ENCODE assay signal across 15 cellular contexts in the genomic region with DNA sequence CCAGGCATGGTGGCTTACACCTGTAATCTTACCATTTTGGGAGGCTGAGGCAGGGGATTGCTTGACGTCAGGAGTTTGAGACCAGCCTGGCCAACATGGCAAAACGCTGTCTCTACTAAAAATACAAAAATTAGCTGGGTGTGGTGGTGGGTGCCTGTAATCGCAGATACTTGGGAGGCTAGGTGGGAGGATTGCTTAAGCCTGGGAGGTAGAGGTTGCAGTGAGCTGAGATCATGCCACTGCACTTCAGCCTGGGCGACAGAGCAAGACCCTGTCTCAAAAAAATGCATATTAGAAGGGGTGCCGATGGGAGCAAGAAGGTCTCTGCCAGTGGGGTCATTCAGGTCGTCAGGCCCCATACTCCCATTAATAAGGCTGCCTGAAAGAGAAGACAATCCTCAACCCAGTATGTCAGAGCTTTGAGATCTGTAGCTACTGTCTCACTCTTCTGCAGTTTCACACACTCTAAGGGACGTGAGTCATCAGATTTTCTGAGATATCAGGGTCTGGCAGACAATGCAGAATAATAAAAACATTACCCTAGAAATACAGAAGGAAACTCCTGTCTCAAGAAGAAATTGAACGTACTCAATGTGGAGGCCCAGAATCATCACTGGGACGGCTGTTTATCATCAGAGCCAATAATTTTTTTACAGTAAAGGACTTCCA.
A peak's percentile ranks its signal among the peaks of the same experiment; 100 is the strongest.
DNase-seq lines count a peak whose midpoint lies in the region; ATAC-seq, FAIRE-seq and TF ChIP-seq lines count a peak whose summit lies in the region.
"Had no signal": no experiment of that assay in that cellular context is flagged by ENCODE, and none has a peak within 500 bp of the region (broad histone marks: within the 10 kb centered on the region; RNA-seq: fewer than 3 reads in every experiment).

No MANE protein-coding gene starts in this region.

- H3K4me2 ChIP-seq in K562 (ENCODE audit: insufficient read depth, low read length) (peak overlapping the region; percentile 24), hepatocyte (no peak overlapping the region)

- no peaks in the 10 kb centered on the region for H4K20me1 ChIP-seq in K562 (replicated peaks; ENCODE audit: control insufficient read depth, insufficient read depth, low read length)
- H4K20me1 ChIP-seq in hepatocyte (ENCODE audit: insufficient read depth, poor library complexity, severe bottlenecking), result no peaks in the 10 kb centered on the region

- TF ChIP-seq EP300 in K562 (IDR thresholded peaks at IDR 0.05; ENCODE audit: low read length), result peak; percentile 33; the same call in 1 of the 2 replicates

- H3K79me2 ChIP-seq in K562 (ENCODE audit: control insufficient read depth, insufficient read depth, low read length), result no peaks in the 10 kb centered on the region
- H3K79me2 ChIP-seq in hepatocyte, result no peaks in the 10 kb centered on the region

- DNase-seq in A673 (ENCODE audit: low spot score) (peak; percentile 39), HT1080 (ENCODE audit: low read depth) (peak; percentile 60), K562 (ENCODE audit: extremely low read depth in 1 of 4, low spot score in 3 of 4) (peak in 3 of 4 experiments; percentile 11 to 70 (median 67)), kidney epithelial cell (ENCODE audit: low read depth) (peak; percentile 53), retina (no peak), hepatocyte (ENCODE audit: low spot score) (no peak)
- DNase-seq: activated CD8-positive, alpha-beta T cell treated with anti-CD3 and anti-CD28 coated beads for 36 hours; activated naive CD4-positive, alpha-beta T cell treated with anti-CD3 and anti-CD28 coated beads, Interleukin-2, amount 10 ng/mL, durations not matched to agents 7 days and 5 days; AML-193; midbrain; NCI-H1436; SW 1271 had no signal

- peak overlapping the region; percentile 32; the same call in 1 of the 2 replicates for H2AFZ ChIP-seq in K562 (ENCODE audit: low read depth, low read length)
- no peak overlapping the region for H2AFZ ChIP-seq in hepatocyte

- POLR2A ChIA-PET in A673 (lab: Charles Lee; ENCODE audit: low non-redundant PET) (no interaction called here), K562 (lab: Yijun Ruan, JAX) (no interaction called here)

- WGBS in K562 (ENCODE audit: insufficient coverage, low coverage, missing lambda C conversion rate), result 10% methylated on average over 9 of the region's 9 CpGs
- WGBS in hepatocyte (ENCODE audit: low lambda C conversion rate, missing lambda C conversion rate), result 81% methylated on average over 9 of the region's 9 CpGs

- no TSS peak for BruUV-seq in A673 (replicated peaks; lab: Mats Ljungman, UMichigan)
- no TSS peak for BruUV-seq in K562 (replicated peaks; lab: Mats Ljungman, UMichigan)

- H3K27ac ChIP-seq in A673 (ENCODE audit: low read depth, low read length, poor library complexity, severe bottlenecking) (no peak overlapping the region), K562 (ENCODE audit: extremely low read depth, low read depth, low read length) (peak overlapping the region; percentile 61), hepatocyte (no peak overlapping the region)

- CTCF ChIA-PET in A673 (lab: Charles Lee) (interaction anchor here (0.6 kb wide), 1 partner anchor 13 kb away, joined by 4 read pairs; no protein-coding TSS in a partner anchor), K562 (lab: Yijun Ruan, JAX; ENCODE audit: low intra/inter-chr PET ratio) (no interaction called here)

- H3K36me3 ChIP-seq in A673 (ENCODE audit: insufficient read depth, low read length, poor library complexity, severe bottlenecking) (no peaks in the 10 kb centered on the region), K562 (ENCODE audit: control insufficient read depth, insufficient read depth, low read length) (no peaks in the 10 kb centered on the region), kidney epithelial cell (ENCODE audit: control insufficient read depth, insufficient read depth, low read length) (no peaks in the 10 kb centered on the region), hepatocyte (replicated peaks; ENCODE audit: insufficient read depth, low read depth) (no peaks in the 10 kb centered on the region)

- peak; percentile 90 for FAIRE-seq in K562 (lab: Jason Lieb, UNC)
- FAIRE-seq: G401.6 had no signal

- intact Hi-C loops in A673 (cut with micrococcal nuclease; ENCODE audit: unreplicated experiment), result no loop called here
- intact Hi-C loops in K562 (cut with micrococcal nuclease), result loop anchor here (5.0 kb wide), 1 partner anchor 148 kb away; no protein-coding TSS in a partner anchor

- peaks cover 27% of the 10 kb centered on the region for H3K4me1 ChIP-seq in A673 (ENCODE audit: insufficient read depth, low read length, poor library complexity, severe bottlenecking)
- peaks cover 5 to 12% of the 10 kb centered on the region in 2 experiments; a peak in 3 of 5 replicates for H3K4me1 ChIP-seq in K562 (replicated peaks in 1 of 2; ENCODE audit: control insufficient read depth in 2 of 2, insufficient read depth in 2 of 2, low read length in 2 of 2)
- peaks cover 12% of the 10 kb centered on the region for H3K4me1 ChIP-seq in hepatocyte (ENCODE audit: insufficient read depth)

- ATAC-seq in K562 (peak; percentile 96), GM21423 (IDR thresholded peaks at IDR 0.05; ENCODE audit: unreplicated experiment) (no peak), GM21717 (IDR thresholded peaks at IDR 0.05; ENCODE audit: unreplicated experiment) (no peak)
- ATAC-seq: activated CD8-positive, alpha-beta T cell treated with anti-CD3 and anti-CD28 coated beads for 36 hours had no signal

- TF ChIP-seq POLR2A in K562 (conservative IDR thresholded peaks at IDR 0.05), result no peak

- no peak for TF ChIP-seq CTCF in A673 (conservative IDR thresholded peaks at IDR 0.05; ENCODE audit: low read depth, low read length)
- no peak for TF ChIP-seq CTCF in K562 (IDR thresholded peaks at IDR 0.05 in 2 of 3, conservative IDR thresholded peaks at IDR 0.05 in 1 of 3; ENCODE audit: insufficient read depth in 2 of 3, low read depth in 1 of 3, low read length in 3 of 3)
- TF ChIP-seq CTCF in kidney epithelial cell (IDR thresholded peaks at IDR 0.05; ENCODE audit: insufficient read depth, low read length, poor library complexity, severe bottlenecking), result no peak
- TF ChIP-seq CTCF in hepatocyte (IDR thresholded peaks at IDR 0.05; ENCODE audit: poor library complexity), result no peak

- no peaks in the 10 kb centered on the region for H3K9me2 ChIP-seq in hepatocyte (replicated peaks; ENCODE audit: insufficient read depth)

- no peaks in the 10 kb centered on the region for H3K27me3 ChIP-seq in A673 (replicated peaks; ENCODE audit: insufficient read depth, low read depth, low read length, poor library complexity)
- H3K27me3 ChIP-seq in K562 (ENCODE audit: control insufficient read depth in 2 of 2, insufficient read depth in 2 of 2, low read length in 2 of 2), result no peaks in the 10 kb centered on the region
- H3K27me3 ChIP-seq in kidney epithelial cell (ENCODE audit: control insufficient read depth, insufficient read depth, low read length), result no peaks in the 10 kb centered on the region
- H3K27me3 ChIP-seq in hepatocyte, result no peaks in the 10 kb centered on the region

- H3K9me1 ChIP-seq in K562 (ENCODE audit: control insufficient read depth, insufficient read depth, low read length), result no peaks in the 10 kb centered on the region

- no peak overlapping the region for H3K4me3 ChIP-seq in A673 (ENCODE audit: low read depth, low read length, poor library complexity, severe bottlenecking)
- no peak overlapping the region for H3K4me3 ChIP-seq in K562
- H3K4me3 ChIP-seq in kidney epithelial cell (ENCODE audit: low read depth, low read length), result no peak overlapping the region
- H3K4me3 ChIP-seq in hepatocyte, result no peak overlapping the region

- H3K9me3 ChIP-seq in A673 (ENCODE audit: low read depth, low read length, poor library complexity, severe bottlenecking) (no peaks in the 10 kb centered on the region), K562 (replicated peaks; ENCODE audit: control insufficient read depth, insufficient read depth, low read depth, low read length) (0 out of 2 replicates have a peak, but pooled peaks cover 2% of the 10 kb centered on the region), hepatocyte (ENCODE audit: low read depth) (no peaks in the 10 kb centered on the region)

- in situ Hi-C loops in K562 (cut with MboI), result no loop called here

- H3K9ac ChIP-seq in K562 (ENCODE audit: insufficient read depth in 1 of 2, low read depth in 2 of 2, low read length in 2 of 2), result peak overlapping the region in 1 of 2 experiments; percentile 6; a peak in 1 of 4 replicates

- no peak for TF ChIP-seq RAD21 in K562 (CRISPR knock-in tag; conservative IDR thresholded peaks at IDR 0.05 in 1 of 2, IDR thresholded peaks at IDR 0.05 in 1 of 2)

TF ChIP-seq in K562, 482 proteins besides CTCF, POLR2A, EP300 and RAD21 (continues in another document):
- no peak for TF ChIP-seq NBN (IDR thresholded peaks at IDR 0.05; ENCODE audit: low read depth)
- 0 out of 2 replicates have a peak, but pooled peaks have one; percentile 42 for TF ChIP-seq ZNF445 (CRISPR knock-in tag; IDR thresholded peaks at IDR 0.05; ENCODE audit: low read depth)
- peak; percentile 12; the same call in 1 of the 2 replicates for TF ChIP-seq NFE2L1 (tag; IDR thresholded peaks at IDR 0.05; ENCODE audit: borderline replicate concordance, low read depth)
- TF ChIP-seq JUN (IDR thresholded peaks at IDR 0.05; ENCODE audit: borderline replicate concordance, low read depth, low read length), result peak; percentile 68; the same call in 1 of the 2 replicates
- no peak for TF ChIP-seq JUN (CRISPR knock-in tag; IDR thresholded peaks at IDR 0.05; ENCODE audit: borderline replicate concordance)
- no peak for TF ChIP-seq KDM4B (IDR thresholded peaks at IDR 0.05; ENCODE audit: borderline replicate concordance in 2 of 2, low read depth in 1 of 2)
- TF ChIP-seq FOS (IDR thresholded peaks at IDR 0.05; ENCODE audit: extremely low read depth, insufficient read length), result peak; percentile 38
- TF ChIP-seq, protein P1, sequence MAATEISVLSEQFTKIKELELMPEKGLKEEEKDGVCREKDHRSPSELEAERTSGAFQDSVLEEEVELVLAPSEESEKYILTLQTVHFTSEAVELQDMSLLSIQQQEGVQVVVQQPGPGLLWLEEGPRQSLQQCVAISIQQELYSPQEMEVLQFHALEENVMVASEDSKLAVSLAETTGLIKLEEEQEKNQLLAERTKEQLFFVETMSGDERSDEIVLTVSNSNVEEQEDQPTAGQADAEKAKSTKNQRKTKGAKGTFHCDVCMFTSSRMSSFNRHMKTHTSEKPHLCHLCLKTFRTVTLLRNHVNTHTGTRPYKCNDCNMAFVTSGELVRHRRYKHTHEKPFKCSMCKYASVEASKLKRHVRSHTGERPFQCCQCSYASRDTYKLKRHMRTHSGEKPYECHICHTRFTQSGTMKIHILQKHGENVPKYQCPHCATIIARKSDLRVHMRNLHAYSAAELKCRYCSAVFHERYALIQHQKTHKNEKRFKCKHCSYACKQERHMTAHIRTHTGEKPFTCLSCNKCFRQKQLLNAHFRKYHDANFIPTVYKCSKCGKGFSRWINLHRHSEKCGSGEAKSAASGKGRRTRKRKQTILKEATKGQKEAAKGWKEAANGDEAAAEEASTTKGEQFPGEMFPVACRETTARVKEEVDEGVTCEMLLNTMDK (IDR thresholded peaks at IDR 0.05; ENCODE audit: borderline replicate concordance, insufficient read depth, low read depth, low read length, poor library complexity, severe bottlenecking), result no peak
- no peak for TF ChIP-seq TAF7 (tag; IDR thresholded peaks at IDR 0.05)

Comparison
In these comparisons a context has a peak if more than half of its experiments do, and no peak if none do; other contexts are left out.
1. DNase-seq: peak in A673 (single experiment), HT1080 (single experiment), K562 (3 of 4) and kidney epithelial cell (single experiment); none in retina (single experiment) and hepatocyte (single experiment).